In genomic region chr5:125267636-125268248, GRCh38 we compare ENCODE assay signal across 17 cellular contexts.
DNase-seq lines count a peak whose midpoint lies in the region; TF ChIP-seq lines count a peak whose summit lies in the region.
"Had no signal": no experiment of that assay in that cellular context is flagged by ENCODE, and none has a peak within 500 bp of the region (broad histone marks: within the 10 kb centered on the region; RNA-seq: fewer than 3 reads in every experiment).

No MANE protein-coding gene starts in this region.

- peaks cover 6% of the 10 kb centered on the region for H3K9me3 ChIP-seq in WERI-Rb-1 (ENCODE audit: severe bottlenecking)
- H3K9me3 ChIP-seq in mesenchymal stem cell (ENCODE audit: control insufficient read depth, low read length) = no peaks in the 10 kb centered on the region
- no peaks in the 10 kb centered on the region for H3K9me3 ChIP-seq in colonic mucosa
- H3K9me3 ChIP-seq: A549 had no signal

- TF ChIP-seq CTCF in WERI-Rb-1 (IDR thresholded peaks at IDR 0.05; ENCODE audit: low read depth, low read length) (no peak), colonic mucosa (IDR thresholded peaks at IDR 0.05) (no peak)

- H3K27ac ChIP-seq in WERI-Rb-1 = peak overlapping the region; percentile 88
- no peak overlapping the region for H3K27ac ChIP-seq in mesenchymal stem cell (ENCODE audit: low read length, poor library complexity, severe bottlenecking)
- no peak overlapping the region for H3K27ac ChIP-seq in colonic mucosa
- H3K27ac ChIP-seq: A549, C4-2B, PC-9 had no signal

- 88% methylated on average over 4 of the region's 6 CpGs for WGBS in mesenchymal stem cell

- H2AFZ ChIP-seq in mesenchymal stem cell (ENCODE audit: low read depth, low read length) = no peak overlapping the region
- H2AFZ ChIP-seq: PC-9 had no signal

- peak overlapping the region in 1 of 2 experiments; percentile 76 for H3K4ac ChIP-seq in mesenchymal stem cell (ENCODE audit: low read depth in 1 of 2, low read length in 2 of 2)

- H2BK15ac ChIP-seq in mesenchymal stem cell (ENCODE audit: low read depth, poor library complexity, severe bottlenecking) = no peak overlapping the region

- peak; percentile 37 for DNase-seq in DMS 273 treated with DMSO at 0.1 percent for 48 hours (lab: John Stamatoyannopoulos, UW)
- peak; percentile 76 for DNase-seq in NCI-H2171 treated with DMSO at 0.1 percent for 48 hours (lab: John Stamatoyannopoulos, UW)
- peak; percentile 92 for DNase-seq in WERI-Rb-1
- DNase-seq in mesenchymal stem cell = no peak
- DNase-seq in colonic mucosa = no peak
- DNase-seq in DMS153 (lab: John Stamatoyannopoulos, UW) = no peak
- DNase-seq in activated naive CD4-positive, alpha-beta T cell (lab: John Stamatoyannopoulos, UW) = no peak
- no peak for DNase-seq in dermis blood vessel endothelial cell
- DNase-seq: COR-L47, HFFc6, Karpas-422, NCI-H1105 treated with DMSO at 0.1 percent for 48 hours, NCI-H2029, NCI-H510A treated with DMSO at 0.1 percent for 48 hours, PC-9 had no signal

- H3K4me1 ChIP-seq in mesenchymal stem cell (ENCODE audit: control insufficient read depth, insufficient read depth, low read depth, low read length) (no peaks in the 10 kb centered on the region), colonic mucosa (no peaks in the 10 kb centered on the region)
- H3K4me1 ChIP-seq: A549 had no signal

- no peak overlapping the region for H3K9ac ChIP-seq in mesenchymal stem cell (ENCODE audit: low read length)
- no peak overlapping the region for H3K9ac ChIP-seq in colonic mucosa (ENCODE audit: low read depth in 2 of 2, low read length in 2 of 2)

- no peak overlapping the region for H3K23ac ChIP-seq in mesenchymal stem cell (ENCODE audit: low read length in 2 of 2)

- no peaks in the 10 kb centered on the region for H3K27me3 ChIP-seq in WERI-Rb-1 (ENCODE audit: insufficient read depth, low read depth, severe bottlenecking)
- H3K27me3 ChIP-seq in mesenchymal stem cell (ENCODE audit: control insufficient read depth in 1 of 2, insufficient read depth in 1 of 2, low read length in 2 of 2) = no peaks in the 10 kb centered on the region
- H3K27me3 ChIP-seq in colonic mucosa = no peaks in the 10 kb centered on the region

- intact Hi-C loops in colonic mucosa (cut with DNase I) = no loop called here

- H3K4me3 ChIP-seq in WERI-Rb-1 (ENCODE audit: low read depth, low read length) (peak overlapping the region; percentile 8; the same call in 1 of the 2 replicates), mesenchymal stem cell (ENCODE audit: insufficient read depth in 1 of 2, low read depth in 1 of 2, low read length in 2 of 2) (no peak overlapping the region), colonic mucosa (no peak overlapping the region)
- H3K4me3 ChIP-seq: A549, PC-9 had no signal

- no peak overlapping the region for H3K14ac ChIP-seq in mesenchymal stem cell (ENCODE audit: low read length in 2 of 2)

- H2BK5ac ChIP-seq in mesenchymal stem cell (ENCODE audit: low read depth, low read length, poor library complexity, severe bottlenecking) = no peak overlapping the region

- H4K91ac ChIP-seq in mesenchymal stem cell (ENCODE audit: low read length) = no peak overlapping the region

- H3K18ac ChIP-seq in mesenchymal stem cell (ENCODE audit: low read depth in 1 of 2, low read length in 2 of 2) = peak overlapping the region in 1 of 2 experiments; percentile 68

- H2BK12ac ChIP-seq in mesenchymal stem cell (ENCODE audit: low read length in 2 of 2) = peak overlapping the region; percentile 71 to 89

- H4K8ac ChIP-seq in mesenchymal stem cell (ENCODE audit: low read length) = no peak overlapping the region

- no peaks in the 10 kb centered on the region for H3K79me1 ChIP-seq in mesenchymal stem cell (replicated peaks; ENCODE audit: low read length, poor library complexity, severe bottlenecking)

- no peak overlapping the region for H3K4me2 ChIP-seq in mesenchymal stem cell (ENCODE audit: low read length, poor library complexity, severe bottlenecking)
- H3K4me2 ChIP-seq: A549, PC-9 had no signal

- H3K36me3 ChIP-seq in WERI-Rb-1 = no peaks in the 10 kb centered on the region
- no peaks in the 10 kb centered on the region for H3K36me3 ChIP-seq in mesenchymal stem cell (ENCODE audit: control insufficient read depth in 1 of 2, insufficient read depth in 2 of 2, low read depth in 1 of 2, low read length in 2 of 2)
- no peaks in the 10 kb centered on the region for H3K36me3 ChIP-seq in colonic mucosa

- H2BK120ac ChIP-seq in mesenchymal stem cell (ENCODE audit: low read depth, low read length) = no peak overlapping the region

- peak overlapping the region; percentile 22 for H2AK5ac ChIP-seq in mesenchymal stem cell (ENCODE audit: low read length, severe bottlenecking)

Comparison
In these comparisons a context has a peak if more than half of its experiments do, and no peak if none do; other contexts are left out.
1. DNase-seq: peak in DMS 273 treated with DMSO at 0.1 percent for 48 hours (single experiment), NCI-H2171 treated with DMSO at 0.1 percent for 48 hours (single experiment) and WERI-Rb-1 (single experiment); none in mesenchymal stem cell (single experiment), colonic mucosa (single experiment), DMS153 (single experiment), activated naive CD4-positive, alpha-beta T cell (0 of 4) and dermis blood vessel endothelial cell (single experiment).